In the genomic region with DNA sequence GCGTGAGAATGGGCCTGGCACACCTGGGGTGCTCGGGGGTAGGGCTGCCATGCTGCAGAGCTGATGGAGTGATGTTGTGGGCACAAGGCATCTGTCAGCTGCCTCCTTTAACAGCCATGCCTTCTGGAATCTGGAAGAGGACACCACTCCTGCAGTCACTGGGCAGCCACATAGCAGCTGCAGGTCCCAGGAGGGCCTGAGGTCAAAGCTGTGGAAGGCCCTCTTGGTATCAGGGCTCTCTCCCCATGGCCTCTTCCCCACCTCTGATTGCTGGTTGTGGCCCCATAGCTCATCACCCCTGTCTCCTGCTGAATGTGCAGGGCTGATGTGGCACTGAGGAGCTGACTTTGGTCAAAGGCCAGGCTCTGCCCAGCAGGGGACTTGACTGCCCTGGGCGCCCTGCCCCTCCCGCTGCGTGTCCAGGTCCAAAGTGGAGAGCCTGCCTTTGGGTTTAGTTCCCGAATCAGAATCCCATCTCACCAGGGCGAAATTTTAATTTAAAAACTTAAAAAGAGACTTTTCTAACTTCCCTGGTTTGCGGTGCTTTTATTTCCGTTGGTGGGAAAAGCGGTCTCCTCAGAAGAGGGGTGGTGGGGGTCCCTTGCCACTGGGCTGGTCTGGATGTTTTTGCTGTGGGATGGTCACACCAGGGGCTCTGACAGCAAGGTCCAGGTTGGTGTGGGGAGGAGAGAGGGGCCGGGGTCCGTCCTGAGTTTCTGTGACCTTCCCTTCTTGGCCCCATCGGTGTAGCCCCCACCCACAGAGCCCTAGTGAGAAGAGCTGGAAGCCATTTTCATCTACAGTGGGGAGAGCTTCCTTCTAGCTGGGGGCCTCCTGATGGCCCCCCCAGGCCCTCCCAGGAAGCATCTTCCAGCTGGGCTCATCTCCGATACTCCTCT, we compare ENCODE assay signal across 1 cellular context.
TF ChIP-seq lines count a peak whose summit lies in the region.

No MANE protein-coding gene starts in this region.

TF ChIP-seq in SK-N-SH, 30 proteins besides CTCF, POLR2A, EP300 and RAD21 (continued from another document):
- TF ChIP-seq, protein P1, sequence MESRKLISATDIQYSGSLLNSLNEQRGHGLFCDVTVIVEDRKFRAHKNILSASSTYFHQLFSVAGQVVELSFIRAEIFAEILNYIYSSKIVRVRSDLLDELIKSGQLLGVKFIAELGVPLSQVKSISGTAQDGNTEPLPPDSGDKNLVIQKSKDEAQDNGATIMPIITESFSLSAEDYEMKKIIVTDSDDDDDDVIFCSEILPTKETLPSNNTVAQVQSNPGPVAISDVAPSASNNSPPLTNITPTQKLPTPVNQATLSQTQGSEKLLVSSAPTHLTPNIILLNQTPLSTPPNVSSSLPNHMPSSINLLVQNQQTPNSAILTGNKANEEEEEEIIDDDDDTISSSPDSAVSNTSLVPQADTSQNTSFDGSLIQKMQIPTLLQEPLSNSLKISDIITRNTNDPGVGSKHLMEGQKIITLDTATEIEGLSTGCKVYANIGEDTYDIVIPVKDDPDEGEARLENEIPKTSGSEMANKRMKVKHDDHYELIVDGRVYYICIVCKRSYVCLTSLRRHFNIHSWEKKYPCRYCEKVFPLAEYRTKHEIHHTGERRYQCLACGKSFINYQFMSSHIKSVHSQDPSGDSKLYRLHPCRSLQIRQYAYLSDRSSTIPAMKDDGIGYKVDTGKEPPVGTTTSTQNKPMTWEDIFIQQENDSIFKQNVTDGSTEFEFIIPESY (IDR thresholded peaks at IDR 0.05; ENCODE audit: borderline replicate concordance, low read depth), result no peak
- TF ChIP-seq, protein P2, sequence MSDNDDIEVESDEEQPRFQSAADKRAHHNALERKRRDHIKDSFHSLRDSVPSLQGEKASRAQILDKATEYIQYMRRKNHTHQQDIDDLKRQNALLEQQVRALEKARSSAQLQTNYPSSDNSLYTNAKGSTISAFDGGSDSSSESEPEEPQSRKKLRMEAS (IDR thresholded peaks at IDR 0.05; ENCODE audit: low read depth), result no peak
- TF ChIP-seq, protein P3, sequence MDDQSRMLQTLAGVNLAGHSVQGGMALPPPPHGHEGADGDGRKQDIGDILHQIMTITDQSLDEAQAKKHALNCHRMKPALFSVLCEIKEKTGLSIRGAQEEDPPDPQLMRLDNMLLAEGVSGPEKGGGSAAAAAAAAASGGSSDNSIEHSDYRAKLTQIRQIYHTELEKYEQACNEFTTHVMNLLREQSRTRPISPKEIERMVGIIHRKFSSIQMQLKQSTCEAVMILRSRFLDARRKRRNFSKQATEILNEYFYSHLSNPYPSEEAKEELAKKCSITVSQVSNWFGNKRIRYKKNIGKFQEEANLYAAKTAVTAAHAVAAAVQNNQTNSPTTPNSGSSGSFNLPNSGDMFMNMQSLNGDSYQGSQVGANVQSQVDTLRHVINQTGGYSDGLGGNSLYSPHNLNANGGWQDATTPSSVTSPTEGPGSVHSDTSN (IDR thresholded peaks at IDR 0.05), result no peak
- TF ChIP-seq POLR2AphosphoS5 (IDR thresholded peaks at IDR 0.05; ENCODE audit: low read depth, low read length) (no peak), EZH2phosphoT487 (IDR thresholded peaks at IDR 0.05; ENCODE audit: borderline replicate concordance, low read depth) (no peak), GABPA (IDR thresholded peaks at IDR 0.05; ENCODE audit: low read depth) (no peak), TEAD4 (IDR thresholded peaks at IDR 0.05; ENCODE audit: borderline replicate concordance, insufficient read depth) (no peak), TAF1 (IDR thresholded peaks at IDR 0.05; ENCODE audit: borderline replicate concordance, low read depth, low read length) (no peak), YY1 (IDR thresholded peaks at IDR 0.05; ENCODE audit: low read depth) (no peak), NFIC (IDR thresholded peaks at IDR 0.05; ENCODE audit: borderline replicate concordance) (no peak), MEF2A (IDR thresholded peaks at IDR 0.05; ENCODE audit: borderline replicate concordance, low read depth) (no peak)
- TF ChIP-seq, protein P4, sequence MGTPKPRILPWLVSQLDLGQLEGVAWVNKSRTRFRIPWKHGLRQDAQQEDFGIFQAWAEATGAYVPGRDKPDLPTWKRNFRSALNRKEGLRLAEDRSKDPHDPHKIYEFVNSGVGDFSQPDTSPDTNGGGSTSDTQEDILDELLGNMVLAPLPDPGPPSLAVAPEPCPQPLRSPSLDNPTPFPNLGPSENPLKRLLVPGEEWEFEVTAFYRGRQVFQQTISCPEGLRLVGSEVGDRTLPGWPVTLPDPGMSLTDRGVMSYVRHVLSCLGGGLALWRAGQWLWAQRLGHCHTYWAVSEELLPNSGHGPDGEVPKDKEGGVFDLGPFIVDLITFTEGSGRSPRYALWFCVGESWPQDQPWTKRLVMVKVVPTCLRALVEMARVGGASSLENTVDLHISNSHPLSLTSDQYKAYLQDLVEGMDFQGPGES (IDR thresholded peaks at IDR 0.05; ENCODE audit: low read depth, low read length), result no peak
- TF ChIP-seq, protein P5, sequence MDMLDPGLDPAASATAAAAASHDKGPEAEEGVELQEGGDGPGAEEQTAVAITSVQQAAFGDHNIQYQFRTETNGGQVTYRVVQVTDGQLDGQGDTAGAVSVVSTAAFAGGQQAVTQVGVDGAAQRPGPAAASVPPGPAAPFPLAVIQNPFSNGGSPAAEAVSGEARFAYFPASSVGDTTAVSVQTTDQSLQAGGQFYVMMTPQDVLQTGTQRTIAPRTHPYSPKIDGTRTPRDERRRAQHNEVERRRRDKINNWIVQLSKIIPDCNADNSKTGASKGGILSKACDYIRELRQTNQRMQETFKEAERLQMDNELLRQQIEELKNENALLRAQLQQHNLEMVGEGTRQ (IDR thresholded peaks at IDR 0.05; ENCODE audit: borderline replicate concordance, low read depth, low read length), result no peak
TF ChIP-seq in SK-N-SH: peak in this region for 0.
